ENCODE assay signal across 22 cellular contexts in the genomic region with DNA sequence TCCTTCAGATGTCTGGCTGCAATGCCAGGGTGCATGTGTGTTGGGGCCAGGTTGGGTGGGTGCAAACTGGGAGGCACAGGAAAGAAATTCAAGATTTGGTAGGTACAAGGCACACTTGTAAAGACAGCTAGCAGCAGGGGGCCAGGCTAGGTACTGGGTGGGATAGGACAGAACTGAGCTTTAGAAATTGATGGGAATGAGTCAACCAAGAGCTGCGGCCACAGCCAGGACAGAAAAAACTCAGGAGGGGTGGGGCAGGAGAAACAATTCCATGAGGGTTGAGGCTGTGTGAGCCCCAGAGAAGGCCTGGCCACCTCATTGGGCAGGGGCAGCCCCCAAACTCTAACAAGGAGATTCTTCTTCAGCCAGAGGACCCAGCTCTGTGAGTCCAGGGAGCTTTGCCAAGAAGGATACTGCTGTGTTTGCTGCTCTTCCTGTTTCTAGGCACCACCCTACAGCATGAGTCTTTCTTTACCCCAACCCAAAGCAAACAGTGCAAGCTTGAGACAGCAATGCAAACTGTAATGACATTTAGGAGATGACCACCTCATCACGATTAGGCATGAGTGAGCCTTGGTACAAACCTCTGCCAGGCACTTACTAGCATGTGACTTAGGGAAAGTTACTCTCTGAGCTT. TPM values are rescaled to one million over a fixed set of nuclear protein-coding genes. Genes with fewer than 3 reads are reported as not detected.
"Had no signal": no experiment of that assay in that cellular context is flagged by ENCODE, and none has a peak within 500 bp of the region (broad histone marks: within the 10 kb centered on the region; RNA-seq: fewer than 3 reads in every experiment).

No MANE protein-coding gene starts in this region.

- H3K27ac Mint-ChIP-seq: activated naive CD8-positive, alpha-beta T cell treated with anti-CD3 and anti-CD28 coated beads for 36 hours; activated T-helper 1 cell treated with anti-CD3 and anti-CD28 coated beads, Interleukin-12 subunit alpha, Interleukin-12 subunit beta, Interleukin-2, Interleukin-4 antibody, amounts not matched to agents 30 ng/mL and 10 ng/mL and 1 ng/mL, durations not matched to agents 14 hours and 24 hours and 36 hours; memory B cell had no signal

- H3K36me3 Mint-ChIP-seq: activated naive CD8-positive, alpha-beta T cell treated with anti-CD3 and anti-CD28 coated beads for 36 hours; brain; memory B cell; naive thymus-derived CD4-positive, alpha-beta T cell had no signal

- DNase-seq: activated CD4-positive, CD25-positive, alpha-beta regulatory T cell treated with anti-CD3 and anti-CD28 coated beads, Interleukin-2, amount 50 U/mL, for 72 hours; activated naive CD8-positive, alpha-beta T cell treated with anti-CD3 and anti-CD28 coated beads for 36 hours; amygdala; effector CD8-positive, alpha-beta T cell; foreskin melanocyte; kidney glomerular epithelial cell; left ventricle myocardium superior; mucosa of descending colon; naive thymus-derived CD4-positive, alpha-beta T cell; posterior cingulate gyrus; stimulated activated CD4-positive, alpha-beta T cell treated with anti-CD3 and anti-CD28 coated beads, Interleukin-15, amount 100 ng/mL, for 24 hours; stimulated activated CD4-positive, alpha-beta T cell treated with anti-CD3 and anti-CD28 coated beads, Interleukin-4, amount 100 ng/mL, for 1 hour; stimulated activated naive CD4-positive, alpha-beta T cell; substantia nigra had no signal

- H3K27me3 Mint-ChIP-seq: activated naive CD8-positive, alpha-beta T cell treated with anti-CD3 and anti-CD28 coated beads for 36 hours had no signal

- H3K4me3 Mint-ChIP-seq: activated naive CD8-positive, alpha-beta T cell treated with anti-CD3 and anti-CD28 coated beads for 36 hours; activated T-helper 1 cell treated with anti-CD3 and anti-CD28 coated beads, Interleukin-12 subunit alpha, Interleukin-12 subunit beta, Interleukin-2, Interleukin-4 antibody, amounts not matched to agents 30 ng/mL and 10 ng/mL and 1 ng/mL, durations not matched to agents 14 hours and 24 hours and 36 hours; brain; central memory CD8-positive, alpha-beta T cell; memory B cell; naive thymus-derived CD4-positive, alpha-beta T cell had no signal

- H3K4me3 ChIP-seq: mucosa of descending colon, skin epidermis, tibial nerve had no signal

- H3K9me3 Mint-ChIP-seq: activated naive CD8-positive, alpha-beta T cell treated with anti-CD3 and anti-CD28 coated beads for 36 hours; activated T-helper 1 cell treated with anti-CD3 and anti-CD28 coated beads, Interleukin-12 subunit alpha, Interleukin-12 subunit beta, Interleukin-2, Interleukin-4 antibody, amounts not matched to agents 30 ng/mL and 10 ng/mL and 1 ng/mL, durations not matched to agents 14 hours and 24 hours and 36 hours; central memory CD8-positive, alpha-beta T cell; memory B cell; naive thymus-derived CD4-positive, alpha-beta T cell had no signal

- H3K27ac ChIP-seq: skin epidermis, tibial nerve had no signal

- H3K4me1 Mint-ChIP-seq: activated naive CD8-positive, alpha-beta T cell treated with anti-CD3 and anti-CD28 coated beads for 36 hours; memory B cell had no signal

- ATAC-seq: left ventricle myocardium superior; mucosa of descending colon; naive thymus-derived CD4-positive, alpha-beta T cell had no signal

RNA-seq across cellular contexts. Expression of gene CCDC182, which starts 21.3 kb away (rescaled TPM):
- total RNA-seq: activated CD8-positive, alpha-beta memory T cell treated with anti-CD3 and anti-CD28 coated beads for 36 hours; activated naive CD8-positive, alpha-beta T cell treated with anti-CD3 and anti-CD28 coated beads for 36 hours; activated T-helper 1 cell treated with anti-CD3 and anti-CD28 coated beads, Interleukin-12 subunit alpha, Interleukin-12 subunit beta, Interleukin-2, Interleukin-4 antibody, amounts not matched to agents 30 ng/mL and 10 ng/mL and 1 ng/mL, durations not matched to agents 14 hours and 24 hours and 36 hours; fibroblast of lung; left ventricle myocardium superior; mucosa of descending colon; naive thymus-derived CD4-positive, alpha-beta T cell; tibial nerve had no signal
